Comparison of ENCODE assay signal across 7 cellular contexts in genomic region chr10:104328916-104329710, GRCh38. TPM values are rescaled to one million over a fixed set of nuclear protein-coding genes. Genes with fewer than 3 reads are reported as not detected.
DNase-seq lines count a peak whose midpoint lies in the region; ATAC-seq and TF ChIP-seq lines count a peak whose summit lies in the region.

No MANE protein-coding gene starts in this region.

- peaks cover 0 to 100% (median 99%) of the 10 kb centered on the region in 4 donors for H3K4me1 ChIP-seq in sigmoid colon

- no peaks in the 10 kb centered on the region for H3K9me3 ChIP-seq in sigmoid colon

- H3K36me3 ChIP-seq in sigmoid colon: no peaks in the 10 kb centered on the region

- DNase-seq in SW480 (ENCODE audit: low spot score) (peak; percentile 90), hepatic stellate cell (ENCODE audit: low spot score) (peak; percentile 60), sigmoid colon (peak; percentile 87), GM19238 (ENCODE audit: insufficient read length, low spot score) (no peak)
- peak; percentile 79 for DNase-seq in activated naive CD8-positive, alpha-beta T cell treated with anti-CD3 and anti-CD28 coated beads, Interleukin-2, amount 50 U/mL, for 24 hours

- peaks cover 23% of the 10 kb centered on the region for H3K36me3 Mint-ChIP-seq in activated naive CD8-positive, alpha-beta T cell treated with anti-CD3 and anti-CD28 coated beads, Interleukin-2, amount 50 U/mL, for 24 hours (ENCODE audit: low read depth)

- H3K4me3 ChIP-seq in sigmoid colon: peak overlapping the region in 3 of 4 donors; percentile 4 to 20 (median 11)

- TF ChIP-seq CTCF in sigmoid colon (IDR thresholded peaks at IDR 0.05): no peak

- H3K27ac ChIP-seq in sigmoid colon: peak overlapping the region; percentile 78 to 99 (median 96)

- peak overlapping the region; percentile 71 for H3K4me3 Mint-ChIP-seq in activated naive CD8-positive, alpha-beta T cell treated with anti-CD3 and anti-CD28 coated beads, Interleukin-2, amount 50 U/mL, for 24 hours

- peak; percentile 48 for ATAC-seq in GM19351 (IDR thresholded peaks at IDR 0.05; ENCODE audit: unreplicated experiment)
- peak; percentile 37 for ATAC-seq in HG03457 (IDR thresholded peaks at IDR 0.05; ENCODE audit: unreplicated experiment)
- ATAC-seq in activated naive CD8-positive, alpha-beta T cell treated with anti-CD3 and anti-CD28 coated beads, Interleukin-2, amount 50 U/mL, for 24 hours: peak; percentile 91

- no peaks in the 10 kb centered on the region for H3K27me3 Mint-ChIP-seq in activated naive CD8-positive, alpha-beta T cell treated with anti-CD3 and anti-CD28 coated beads, Interleukin-2, amount 50 U/mL, for 24 hours

- no peak for TF ChIP-seq POLR2A in sigmoid colon (IDR thresholded peaks at IDR 0.05)

- H3K27ac Mint-ChIP-seq in activated naive CD8-positive, alpha-beta T cell treated with anti-CD3 and anti-CD28 coated beads, Interleukin-2, amount 50 U/mL, for 24 hours: peak overlapping the region; percentile 91

- intact Hi-C loops in sigmoid colon (cut with DNase I): no loop called here

- H3K4me1 Mint-ChIP-seq in activated naive CD8-positive, alpha-beta T cell treated with anti-CD3 and anti-CD28 coated beads, Interleukin-2, amount 50 U/mL, for 24 hours: peaks cover 100% of the 10 kb centered on the region

- no peaks in the 10 kb centered on the region for H3K9me3 Mint-ChIP-seq in activated naive CD8-positive, alpha-beta T cell treated with anti-CD3 and anti-CD28 coated beads, Interleukin-2, amount 50 U/mL, for 24 hours

- 37 to 77% methylated on average over 15 of the region's 15 CpGs for WGBS in sigmoid colon, 2 donors

- H3K27me3 ChIP-seq in sigmoid colon: no peaks in the 10 kb centered on the region

- peak in 1 of 4 donors; percentile 50 for TF ChIP-seq EP300 in sigmoid colon (IDR thresholded peaks at IDR 0.05)

RNA-seq across cellular contexts. Expression of gene ITPRIP, which starts 9.2 kb away (rescaled TPM):
- 10 to 100 TPM; 11.4 to 22.4 (median 15.3) TPM for total RNA-seq in sigmoid colon
- 1 to 10 TPM; 1.2 to 8.6 (median 1.6) TPM for polyA plus RNA-seq in sigmoid colon

RNA-seq across cellular contexts. Expression of gene CFAP58, which starts 24.5 kb away (rescaled TPM):
- 1 to 10 TPM in 1 of 4 donors, under 1 TPM in 3; 0.36 to 1.1 (median 0.61) TPM for total RNA-seq in sigmoid colon
- under 1 TPM in 1 of 3 donors, not detected in 2; 0.09 TPM for polyA plus RNA-seq in sigmoid colon

Comparison
In these comparisons a context has a peak if more than half of its experiments do, and no peak if none do; other contexts are left out.
1. ATAC-seq: peak in every context shown above with its lines; median percentile 91 in activated naive CD8-positive, alpha-beta T cell treated with anti-CD3 and anti-CD28 coated beads, Interleukin-2, amount 50 U/mL, for 24 hours; 48 in GM19351; 37 in HG03457.